In the genomic region with DNA sequence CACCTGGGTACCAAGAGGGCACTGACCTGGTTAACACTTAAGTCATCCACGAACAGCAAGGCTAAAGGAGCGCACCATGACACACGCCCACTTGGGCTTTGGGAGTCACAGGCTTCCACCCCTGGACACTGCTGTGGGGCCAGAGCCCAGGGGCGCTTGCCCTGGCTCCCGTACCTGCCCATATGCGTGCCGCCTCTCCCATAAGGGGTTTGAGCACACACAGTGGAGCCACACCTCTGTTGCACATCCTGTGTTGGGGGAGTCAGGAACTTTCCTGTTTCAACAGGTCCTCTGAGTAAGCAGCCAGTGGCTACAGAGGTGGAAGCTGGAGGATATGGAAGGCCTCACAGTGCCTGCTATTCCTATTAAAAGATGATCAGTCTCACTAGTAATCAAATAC, we compare ENCODE assay signal across 18 cellular contexts.
"Had no signal": no experiment of that assay in that cellular context is flagged by ENCODE, and none has a peak within 500 bp of the region (broad histone marks: within the 10 kb centered on the region; RNA-seq: fewer than 3 reads in every experiment).

No MANE protein-coding gene starts in this region.

- ATAC-seq: activated CD4-positive, alpha-beta T cell treated with anti-CD3 and anti-CD28 coated beads for 36 hours; activated CD8-positive, alpha-beta T cell treated with anti-CD3 and anti-CD28 coated beads for 36 hours; activated T-cell treated with anti-CD3 and anti-CD28 coated beads, Interleukin-2, amount 50 U/mL, for 72 hours had no signal

- H3K36me3 ChIP-seq: cardiac muscle cell, colonic mucosa, stomach, thoracic aorta, uterus had no signal

- H3K27ac ChIP-seq: cardiac muscle cell, colonic mucosa, thoracic aorta had no signal

- H3K27ac Mint-ChIP-seq: activated CD4-positive, alpha-beta T cell treated with anti-CD3 and anti-CD28 coated beads for 36 hours; activated CD8-positive, alpha-beta T cell treated with anti-CD3 and anti-CD28 coated beads for 36 hours; activated naive CD8-positive, alpha-beta T cell treated with anti-CD3 and anti-CD28 coated beads, Interleukin-2, amount 10 ng/mL, durations not matched to agents 7 days and 5 days; activated T-cell treated with anti-CD3 and anti-CD28 coated beads, Interleukin-2, amount 50 U/mL, for 72 hours; memory B cell; T-helper 2 cell treated with Interferon-gamma antibody and Interleukin-4, amounts not matched to agents 5 μg/mL and 100 μg/mL, for 36 hours had no signal

- H3K9me3 ChIP-seq: colonic mucosa, stomach, thoracic aorta, uterus had no signal

- H3K4me1 ChIP-seq: colonic mucosa had no signal

- H3K4me1 Mint-ChIP-seq: activated naive CD8-positive, alpha-beta T cell treated with anti-CD3 and anti-CD28 coated beads, Interleukin-2, amount 10 ng/mL, durations not matched to agents 7 days and 5 days; immature natural killer cell had no signal

- H3K27me3 ChIP-seq: cardiac muscle cell, colonic mucosa, stomach, uterus had no signal

- H3K9me3 Mint-ChIP-seq: activated CD8-positive, alpha-beta T cell treated with anti-CD3 and anti-CD28 coated beads for 36 hours; activated naive CD8-positive, alpha-beta T cell treated with anti-CD3 and anti-CD28 coated beads, Interleukin-2, amount 10 ng/mL, durations not matched to agents 7 days and 5 days; activated T-cell treated with anti-CD3 and anti-CD28 coated beads, Interleukin-2, amount 50 U/mL, for 72 hours; immature natural killer cell; memory B cell; T-helper 2 cell treated with Interferon-gamma antibody and Interleukin-4, amounts not matched to agents 5 μg/mL and 100 μg/mL, for 36 hours had no signal

- H3K27me3 Mint-ChIP-seq: activated CD4-positive, alpha-beta T cell treated with anti-CD3 and anti-CD28 coated beads for 36 hours; activated CD8-positive, alpha-beta T cell treated with anti-CD3 and anti-CD28 coated beads for 36 hours had no signal

- H3K4me3 Mint-ChIP-seq: activated CD4-positive, alpha-beta T cell treated with anti-CD3 and anti-CD28 coated beads for 36 hours; activated CD8-positive, alpha-beta T cell treated with anti-CD3 and anti-CD28 coated beads for 36 hours; activated naive CD8-positive, alpha-beta T cell treated with anti-CD3 and anti-CD28 coated beads, Interleukin-2, amount 10 ng/mL, durations not matched to agents 7 days and 5 days; activated T-cell treated with anti-CD3 and anti-CD28 coated beads, Interleukin-2, amount 50 U/mL, for 72 hours; immature natural killer cell; memory B cell; T-helper 2 cell treated with Interferon-gamma antibody and Interleukin-4, amounts not matched to agents 5 μg/mL and 100 μg/mL, for 36 hours had no signal

- DNase-seq: activated CD4-positive, alpha-beta T cell treated with anti-CD3 and anti-CD28 coated beads for 36 hours; activated CD8-positive, alpha-beta memory T cell treated with anti-CD3 and anti-CD28 coated beads, Interleukin-2, amount 50 U/mL, for 4 hours; activated CD8-positive, alpha-beta T cell treated with anti-CD3 and anti-CD28 coated beads for 36 hours; activated gamma-delta T cell treated with Interleukin-2 at 50 U/mL for 16 hours; activated naive CD8-positive, alpha-beta T cell treated with anti-CD3 and anti-CD28 coated beads, Interleukin-2, amount 10 ng/mL, durations not matched to agents 7 days and 5 days; activated T-cell treated with anti-CD3 and anti-CD28 coated beads, Interleukin-2, amount 50 U/mL, for 72 hours; anterior cingulate cortex; colonic mucosa; immature natural killer cell; stimulated activated CD4-positive, alpha-beta T cell treated with anti-CD3 and anti-CD28 coated beads, Interleukin-15, amount 100 ng/mL, for 24 hours; stimulated activated CD4-positive, alpha-beta T cell treated with anti-CD3 and anti-CD28 coated beads, Interleukin-4, amount 100 ng/mL, for 4 hours; stomach; SW 1271; uterus had no signal

- H3K4me3 ChIP-seq: cardiac muscle cell, colonic mucosa, stomach, thoracic aorta, uterus had no signal

- H3K36me3 Mint-ChIP-seq: activated naive CD8-positive, alpha-beta T cell treated with anti-CD3 and anti-CD28 coated beads, Interleukin-2, amount 10 ng/mL, durations not matched to agents 7 days and 5 days; immature natural killer cell; memory B cell had no signal
